Comparison of ENCODE assay signal across 1 cellular context in genomic region chr6:17703256-17703694, GRCh38.
TF ChIP-seq lines count a peak whose summit lies in the region.

No MANE protein-coding gene starts in this region.

TF ChIP-seq in K562, 482 proteins besides CTCF, POLR2A, EP300 and RAD21 (continued from another document):
- TF ChIP-seq PKNOX1 (IDR thresholded peaks at IDR 0.05) (peak; percentile 89), AFF4 (CRISPR knock-in tag; IDR thresholded peaks at IDR 0.05) (no peak), JUND (IDR thresholded peaks at IDR 0.05; ENCODE audit: borderline replicate concordance, low read depth, low read length) (peak; percentile 88), JUND (tag; IDR thresholded peaks at IDR 0.05; ENCODE audit: borderline replicate concordance, low read depth, low read length) (peak; percentile 83; the same call in 2 of the 3 replicates)
